In the genomic region with DNA sequence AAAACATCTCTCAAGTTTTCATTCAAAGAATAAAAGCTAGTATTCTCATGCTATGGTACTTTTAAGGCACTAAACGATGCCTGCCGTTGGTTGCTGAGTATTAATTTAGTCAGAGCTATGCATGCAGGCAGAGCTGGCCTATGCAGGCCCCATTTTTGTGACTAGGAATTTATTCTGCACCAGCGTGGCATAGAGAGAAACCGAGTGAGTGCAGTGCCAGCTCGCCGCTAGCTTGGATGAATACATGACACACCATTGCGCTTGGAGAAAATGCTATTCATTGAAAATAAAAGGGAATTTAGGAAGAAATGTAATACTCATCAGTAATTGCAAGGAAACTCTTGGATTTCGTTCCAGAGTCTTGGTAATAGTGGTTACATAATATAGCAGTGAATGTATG, we compare ENCODE assay signal across 7 cellular contexts.
"Had no signal": no experiment of that assay in that cellular context is flagged by ENCODE, and none has a peak within 500 bp of the region (broad histone marks: within the 10 kb centered on the region; RNA-seq: fewer than 3 reads in every experiment).

No MANE protein-coding gene starts in this region.

- DNase-seq: GM23248, GOT3, H9, HCEC 1CT, IMR-90, KG1 had no signal

- H3K4me3 ChIP-seq: GM23248, K562 had no signal
